Comparison of ENCODE assay signal across 9 cellular contexts in genomic region chr12:71838661-71839060, GRCh38. TPM values are rescaled to one million over a fixed set of nuclear protein-coding genes. Genes with fewer than 3 reads are reported as not detected.
DNase-seq lines count a peak whose midpoint lies in the region; ATAC-seq and TF ChIP-seq lines count a peak whose summit lies in the region.
"Had no signal": no experiment of that assay in that cellular context is flagged by ENCODE, and none has a peak within 500 bp of the region (broad histone marks: within the 10 kb centered on the region; RNA-seq: fewer than 3 reads in every experiment).

No MANE protein-coding gene starts in this region.

- H3K4me3 ChIP-seq in RWPE2 (ENCODE audit: severe bottlenecking) (no peak overlapping the region), epithelial cell of proximal tubule (ENCODE audit: low read depth, low read length) (peak overlapping the region; percentile 82), rectal smooth muscle tissue (ENCODE audit: low read length) (peak overlapping the region; percentile 97)

- peak overlapping the region; percentile 99 for H3K27ac Mint-ChIP-seq in Calu3 (ENCODE audit: unreplicated experiment)

- intact Hi-C loops in Calu3 (cut with micrococcal nuclease; ENCODE audit: unreplicated experiment), result loop anchor here (2.0 to 5.0 kb wide), 2 partner anchors 28 to 176 kb away; partner anchors contain the start of genes THAP2 and ZFC3H1

- no peaks in the 10 kb centered on the region for H3K27me3 Mint-ChIP-seq in Calu3 (ENCODE audit: unreplicated experiment)

- H3K27me3 ChIP-seq in RWPE2 (ENCODE audit: insufficient read depth, poor library complexity, severe bottlenecking) (no peaks in the 10 kb centered on the region), rectal smooth muscle tissue (ENCODE audit: control insufficient read depth, insufficient read depth, low read length) (no peaks in the 10 kb centered on the region)

- no peak for ATAC-seq in RWPE2 (ENCODE audit: low read depth)
- ATAC-seq in GM18867 (IDR thresholded peaks at IDR 0.05; ENCODE audit: unreplicated experiment), result no peak
- ATAC-seq in HG02870 (IDR thresholded peaks at IDR 0.05; ENCODE audit: unreplicated experiment), result no peak

- TF ChIP-seq CTCF in Calu3 (IDR thresholded peaks at IDR 0.05; ENCODE audit: unreplicated experiment) (no peak), RWPE2 (IDR thresholded peaks at IDR 0.05; ENCODE audit: poor library complexity, severe bottlenecking) (no peak), epithelial cell of proximal tubule (conservative IDR thresholded peaks at IDR 0.05; ENCODE audit: low read depth, low read length) (no peak)

- H3K36me3 Mint-ChIP-seq in Calu3 (ENCODE audit: insufficient read depth, unreplicated experiment), result peaks cover 50% of the 10 kb centered on the region

- peaks cover 9% of the 10 kb centered on the region; the same call in 1 of the 2 replicates for H3K36me3 ChIP-seq in RWPE2 (ENCODE audit: low read depth)
- no peaks in the 10 kb centered on the region for H3K36me3 ChIP-seq in rectal smooth muscle tissue (ENCODE audit: control insufficient read depth, insufficient read depth, low read length)

- no peaks in the 10 kb centered on the region for H3K9me3 Mint-ChIP-seq in Calu3 (ENCODE audit: low read depth, unreplicated experiment)

- BruUV-seq in Calu3 (replicated peaks; lab: Mats Ljungman, UMichigan), result no TSS peak

- CTCF ChIA-PET in Calu3 (lab: Charles Lee), result interaction anchor here (0.5 to 1.0 kb wide), 4 partner anchors 17 to 84 kb away, joined by 3 to 4 read pairs (median 3); partner anchors contain the start of gene RAB21

- peak overlapping the region; percentile 91 for H3K4me3 Mint-ChIP-seq in Calu3 (ENCODE audit: low read depth, unreplicated experiment)

- DNase-seq in Calu3, result peak; percentile 43
- DNase-seq in RWPE2 (ENCODE audit: low spot score), result no peak
- no peak for DNase-seq in epithelial cell of proximal tubule (ENCODE audit: low read depth)
- no peak for DNase-seq in activated gamma-delta T cell (lab: John Stamatoyannopoulos, UW)
- DNase-seq in NCI-H748 (lab: John Stamatoyannopoulos, UW; ENCODE audit: unreplicated experiment), result no peak
- DNase-seq: NCI-H187 treated with DMSO at 0.1 percent for 48 hours had no signal

- no peak overlapping the region for H3K9ac ChIP-seq in rectal smooth muscle tissue (ENCODE audit: low read length)

- H3K4me1 Mint-ChIP-seq in Calu3 (ENCODE audit: low read depth, unreplicated experiment), result peaks cover 39% of the 10 kb centered on the region

- H3K27ac ChIP-seq in RWPE2 (ENCODE audit: poor library complexity, severe bottlenecking), result peak overlapping the region; percentile 70
- H3K27ac ChIP-seq in rectal smooth muscle tissue (ENCODE audit: low read depth, low read length), result peak overlapping the region; percentile 98

- H3K4me1 ChIP-seq in RWPE2 (ENCODE audit: insufficient read depth, poor library complexity, severe bottlenecking) (no peaks in the 10 kb centered on the region), rectal smooth muscle tissue (ENCODE audit: control insufficient read depth, insufficient read depth, low read length) (peaks cover 10% of the 10 kb centered on the region)

- H3K9me3 ChIP-seq in RWPE2 (ENCODE audit: severe bottlenecking), result no peaks in the 10 kb centered on the region

RNA-seq across cellular contexts. Expression of gene TBC1D15, which starts 0.9 kb away (rescaled TPM):
- total RNA-seq in Calu3 (2022) (105 and 113 TPM in 2 replicates), epithelial cell of proximal tubule (12.9 and 13.9 TPM in 2 replicates)
